ENCODE assay signal across 14 cellular contexts in the genomic region with DNA sequence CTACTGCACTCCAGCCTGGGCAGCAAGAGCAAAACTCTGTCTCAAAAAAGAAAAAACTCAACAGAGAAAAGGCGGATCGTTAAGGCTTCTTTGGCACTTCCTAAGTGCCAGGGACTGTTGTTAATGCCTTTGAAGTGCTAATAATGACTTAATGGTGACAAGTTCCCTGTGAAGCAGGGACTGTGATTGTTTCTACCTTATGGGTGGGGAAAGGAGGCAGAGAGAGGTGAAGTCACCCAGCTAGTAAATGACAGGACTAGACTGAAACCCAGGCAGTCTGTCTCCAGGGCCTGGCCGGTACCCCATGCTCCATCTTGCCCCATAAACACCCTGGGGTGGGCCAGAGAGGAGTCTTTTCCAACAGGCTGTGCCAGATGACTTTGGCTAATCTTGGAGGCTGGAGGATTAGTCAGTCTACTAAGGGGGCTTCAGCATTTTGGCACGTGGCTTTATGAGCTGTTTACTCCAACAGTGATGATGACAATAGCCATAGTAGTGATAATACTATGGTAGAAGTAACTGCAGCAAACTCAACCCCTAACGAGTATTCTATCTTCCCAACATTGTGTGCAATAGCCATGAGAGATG. TPM values are rescaled to one million over a fixed set of nuclear protein-coding genes. Genes with fewer than 3 reads are reported as not detected.
DNase-seq lines count a peak whose midpoint lies in the region; ATAC-seq and TF ChIP-seq lines count a peak whose summit lies in the region.
"Had no signal": no experiment of that assay in that cellular context is flagged by ENCODE, and none has a peak within 500 bp of the region (broad histone marks: within the 10 kb centered on the region; RNA-seq: fewer than 3 reads in every experiment).

No MANE protein-coding gene starts in this region.

- peaks cover 11% of the 10 kb centered on the region for H3K4me1 Mint-ChIP-seq in activated CD4-positive, alpha-beta T cell treated with anti-CD3 and anti-CD28 coated beads, Interleukin-2, amount 10 ng/mL, durations not matched to agents 24 days and 14 days
- H3K4me1 Mint-ChIP-seq in dendritic cell treated with granulocyte-macrophage colony-stimulating factor and Interleukin-4, amounts not matched to agents 40 ng/mL and 50 ng/mL, for 4 days (ENCODE audit: low read depth) = peaks cover 54% of the 10 kb centered on the region
- H3K4me1 Mint-ChIP-seq: neural crest cell had no signal

- DNase-seq in activated CD4-positive, alpha-beta T cell treated with anti-CD3 and anti-CD28 coated beads, Interleukin-2, amount 10 ng/mL, durations not matched to agents 24 days and 14 days = no peak
- no peak for DNase-seq in activated CD4-positive, alpha-beta T cell treated with anti-CD3 and anti-CD28 coated beads for 1 hour
- no peak for DNase-seq in tibial nerve (ENCODE audit: low spot score in 2 of 2)
- DNase-seq in germinal center (ENCODE audit: low spot score) = no peak
- no peak for DNase-seq in RPMI8226
- DNase-seq: activated T-cell treated with anti-CD3 and anti-CD28 coated beads, Interleukin-2, amount 50 U/mL, for 4 hours; DMS 273 treated with DMSO at 0.1 percent for 48 hours; GOT3; stimulated activated CD4-positive, alpha-beta T cell treated with anti-CD3 and anti-CD28 coated beads, Interleukin-15, amount 100 ng/mL, for 24 hours had no signal

- H3K4me1 ChIP-seq in muscle layer of duodenum (ENCODE audit: control insufficient read depth in 1 of 2, insufficient read depth in 2 of 2, low read length in 2 of 2) (peaks cover 5 to 8% of the 10 kb centered on the region in 2 donors), tibial nerve (peaks cover 0 to 38% (median 6%) of the 10 kb centered on the region in 4 donors)

- TF ChIP-seq CTCF in tibial nerve (IDR thresholded peaks at IDR 0.05) = no peak

- no peak for TF ChIP-seq POLR2A in tibial nerve (IDR thresholded peaks at IDR 0.05)

- 43 to 58% methylated on average over 5 of the region's 5 CpGs for WGBS in tibial nerve, 2 donors

- peaks cover 96% of the 10 kb centered on the region for H3K36me3 Mint-ChIP-seq in activated CD4-positive, alpha-beta T cell treated with anti-CD3 and anti-CD28 coated beads, Interleukin-2, amount 10 ng/mL, durations not matched to agents 24 days and 14 days (ENCODE audit: low read depth)
- peaks cover 69% of the 10 kb centered on the region for H3K36me3 Mint-ChIP-seq in dendritic cell treated with granulocyte-macrophage colony-stimulating factor and Interleukin-4, amounts not matched to agents 40 ng/mL and 50 ng/mL, for 4 days (ENCODE audit: low read depth)

- H3K9me3 Mint-ChIP-seq in activated CD4-positive, alpha-beta T cell treated with anti-CD3 and anti-CD28 coated beads, Interleukin-2, amount 10 ng/mL, durations not matched to agents 24 days and 14 days = peaks cover 37% of the 10 kb centered on the region
- peaks cover 48% of the 10 kb centered on the region for H3K9me3 Mint-ChIP-seq in dendritic cell treated with granulocyte-macrophage colony-stimulating factor and Interleukin-4, amounts not matched to agents 40 ng/mL and 50 ng/mL, for 4 days

- H3K27ac Mint-ChIP-seq in activated CD4-positive, alpha-beta T cell treated with anti-CD3 and anti-CD28 coated beads, Interleukin-2, amount 10 ng/mL, durations not matched to agents 24 days and 14 days = peak overlapping the region; percentile 52
- peak overlapping the region; percentile 85 for H3K27ac Mint-ChIP-seq in dendritic cell treated with granulocyte-macrophage colony-stimulating factor and Interleukin-4, amounts not matched to agents 40 ng/mL and 50 ng/mL, for 4 days

- H3K9me3 ChIP-seq in muscle layer of duodenum (ENCODE audit: control insufficient read depth in 1 of 2, low read length in 2 of 2) (peaks cover 6 to 11% of the 10 kb centered on the region in 2 donors), tibial nerve (peaks cover 0 to 25% (median 0%) of the 10 kb centered on the region in 4 donors)

- H3K27ac ChIP-seq in muscle layer of duodenum (ENCODE audit: low read length) (peak overlapping the region; percentile 78), tibial nerve (peak overlapping the region; percentile 54 to 87 (median 83))
- H3K27ac ChIP-seq: 22Rv1 had no signal

- H3K36me3 ChIP-seq in muscle layer of duodenum (ENCODE audit: control insufficient read depth in 1 of 2, insufficient read depth in 2 of 2, low read length in 2 of 2) (peaks cover 0 to 6% of the 10 kb centered on the region in 2 donors), tibial nerve (peaks cover 0 to 21% (median 0%) of the 10 kb centered on the region in 3 donors)

- H3K27me3 ChIP-seq in muscle layer of duodenum (ENCODE audit: low read depth, low read length) = no peaks in the 10 kb centered on the region
- H3K27me3 ChIP-seq in tibial nerve = no peaks in the 10 kb centered on the region

- H3K4me3 ChIP-seq in muscle layer of duodenum (ENCODE audit: low read depth in 1 of 2, low read length in 2 of 2) = no peak overlapping the region
- no peak overlapping the region for H3K4me3 ChIP-seq in tibial nerve

- no peak for TF ChIP-seq EP300 in tibial nerve (IDR thresholded peaks at IDR 0.05)

- no peaks in the 10 kb centered on the region for H3K27me3 Mint-ChIP-seq in activated CD4-positive, alpha-beta T cell treated with anti-CD3 and anti-CD28 coated beads, Interleukin-2, amount 10 ng/mL, durations not matched to agents 24 days and 14 days
- H3K27me3 Mint-ChIP-seq in dendritic cell treated with granulocyte-macrophage colony-stimulating factor and Interleukin-4, amounts not matched to agents 40 ng/mL and 50 ng/mL, for 4 days = no peaks in the 10 kb centered on the region

- no peak for ATAC-seq in GM18909 (IDR thresholded peaks at IDR 0.05; ENCODE audit: poor library complexity, unreplicated experiment)
- ATAC-seq: activated T-cell treated with anti-CD3 and anti-CD28 coated beads, Interleukin-2, amount 50 U/mL, for 4 hours had no signal

- no peak overlapping the region for H3K4me3 Mint-ChIP-seq in activated CD4-positive, alpha-beta T cell treated with anti-CD3 and anti-CD28 coated beads, Interleukin-2, amount 10 ng/mL, durations not matched to agents 24 days and 14 days
- no peak overlapping the region for H3K4me3 Mint-ChIP-seq in dendritic cell treated with granulocyte-macrophage colony-stimulating factor and Interleukin-4, amounts not matched to agents 40 ng/mL and 50 ng/mL, for 4 days
- H3K4me3 Mint-ChIP-seq: activated T-cell treated with anti-CD3 and anti-CD28 coated beads, Interleukin-2, amount 50 U/mL, for 4 hours; neural crest cell had no signal

- intact Hi-C loops in activated CD4-positive, alpha-beta T cell treated with anti-CD3 and anti-CD28 coated beads, Interleukin-2, amount 10 ng/mL, durations not matched to agents 24 days and 14 days (cut with micrococcal nuclease) = no loop called here
- intact Hi-C loops in dendritic cell treated with granulocyte-macrophage colony-stimulating factor and Interleukin-4, amounts not matched to agents 40 ng/mL and 50 ng/mL, for 4 days (cut with micrococcal nuclease) = no loop called here

RNA-seq across cellular contexts. Expression of gene ABCC1, which starts 26.9 kb away (rescaled TPM):
- total RNA-seq in activated CD4-positive, alpha-beta T cell treated with anti-CD3 and anti-CD28 coated beads, Interleukin-2, amount 10 ng/mL, durations not matched to agents 24 days and 14 days = 92.2 and 93.5 TPM in 2 replicates
- total RNA-seq in tibial nerve = 10 to 100 TPM; 24.3 to 32.2 (median 25.7) TPM
